Comparison of ENCODE assay signal across 9 cellular contexts in the genomic region with DNA sequence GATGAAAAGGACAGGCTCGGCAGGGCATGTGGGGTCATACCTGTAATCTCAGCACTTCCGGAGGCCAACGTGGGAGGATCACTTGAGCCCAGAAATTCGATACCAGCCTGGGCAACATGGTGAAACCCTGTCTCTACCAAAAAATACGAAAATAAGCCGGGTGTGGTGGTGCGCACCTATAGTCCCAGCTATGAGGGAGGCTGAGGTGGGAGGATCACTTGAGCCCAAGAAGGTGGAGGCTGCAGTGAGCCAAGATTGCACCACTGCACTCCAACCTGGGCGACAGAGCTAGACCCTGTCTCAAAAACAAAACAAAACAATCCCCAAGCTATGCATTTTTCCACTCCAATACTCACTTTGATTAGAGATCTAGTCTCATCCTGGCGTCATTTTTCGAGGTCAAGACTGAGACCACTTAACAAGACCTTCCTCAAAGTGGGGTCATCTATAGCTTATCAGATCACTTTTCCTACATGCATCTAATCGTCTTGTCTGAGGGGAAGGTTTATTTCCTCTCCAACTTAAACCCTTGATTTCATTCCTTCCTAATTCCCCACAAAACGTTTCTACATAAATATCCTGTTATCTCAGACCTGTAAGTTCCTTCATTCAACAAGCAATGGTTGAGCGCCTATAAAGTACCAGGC. TPM values are rescaled to one million over a fixed set of nuclear protein-coding genes. Genes with fewer than 3 reads are reported as not detected.
DNase-seq lines count a peak whose midpoint lies in the region; ATAC-seq and TF ChIP-seq lines count a peak whose summit lies in the region.
"Had no signal": no experiment of that assay in that cellular context is flagged by ENCODE, and none has a peak within 500 bp of the region (broad histone marks: within the 10 kb centered on the region; RNA-seq: fewer than 3 reads in every experiment).

No MANE protein-coding gene starts in this region.

- H4K20me1 ChIP-seq in DND-41 (ENCODE audit: insufficient read depth, low read length): no peaks in the 10 kb centered on the region

- intact Hi-C loops in esophagus squamous epithelium (cut with DNase I): no loop called here

- H3K36me3 ChIP-seq in DND-41 (ENCODE audit: insufficient read depth, low read length) (no peaks in the 10 kb centered on the region), Peyer's patch (no peaks in the 10 kb centered on the region), esophagus squamous epithelium (peaks cover 0 to 9% (median 0%) of the 10 kb centered on the region in 3 donors)

- no peaks in the 10 kb centered on the region for H3K9me3 ChIP-seq in DND-41 (ENCODE audit: insufficient read depth, low read length, severe bottlenecking)
- no peaks in the 10 kb centered on the region for H3K9me3 ChIP-seq in Peyer's patch
- no peaks in the 10 kb centered on the region for H3K9me3 ChIP-seq in esophagus squamous epithelium

- DNase-seq in DND-41: no peak
- DNase-seq in Peyer's patch: no peak
- no peak for DNase-seq in esophagus squamous epithelium (lab: John Stamatoyannopoulos, UW)
- DNase-seq in progenitor cell of endocrine pancreas (ENCODE audit: low spot score, unreplicated experiment): no peak
- no peak for DNase-seq in 8988T
- no peak for DNase-seq in activated CD4-positive, CD25-positive, alpha-beta regulatory T cell treated with anti-CD3 and anti-CD28 coated beads, Interleukin-2, amount 50 U/mL, for 72 hours
- no peak for DNase-seq in GM03348 (ENCODE audit: low spot score)

- H3K27ac ChIP-seq in DND-41 (ENCODE audit: low read length) (peak overlapping the region; percentile 60), Peyer's patch (peak overlapping the region in 3 of 4 donors; percentile 77 to 92 (median 84)), esophagus squamous epithelium (peak overlapping the region in 3 of 4 donors; percentile 86 to 92 (median 92))

- H3K4me2 ChIP-seq in DND-41 (ENCODE audit: insufficient read depth, low read length): peak overlapping the region; percentile 84

- H3K4me1 ChIP-seq in DND-41 (ENCODE audit: insufficient read depth, low read length) (peaks cover 24% of the 10 kb centered on the region), Peyer's patch (peaks cover 0 to 8% (median 0%) of the 10 kb centered on the region in 4 donors), esophagus squamous epithelium (peaks cover 3 to 19% (median 8%) of the 10 kb centered on the region in 3 donors)

- TF ChIP-seq CTCF in DND-41 (IDR thresholded peaks at IDR 0.05; ENCODE audit: borderline replicate concordance, extremely low read depth, low read length, poor library complexity, severe bottlenecking) (no peak), Peyer's patch (IDR thresholded peaks at IDR 0.05) (no peak), esophagus squamous epithelium (IDR thresholded peaks at IDR 0.05) (no peak), progenitor cell of endocrine pancreas (IDR thresholded peaks at IDR 0.05; ENCODE audit: unreplicated experiment) (no peak)

- H3K27ac Mint-ChIP-seq in progenitor cell of endocrine pancreas: peak overlapping the region; percentile 77

- TF ChIP-seq POLR2A in Peyer's patch (IDR thresholded peaks at IDR 0.05): no peak
- TF ChIP-seq POLR2A in esophagus squamous epithelium (IDR thresholded peaks at IDR 0.05): no peak

- peak overlapping the region; percentile 81; the same call in 1 of the 2 replicates for H2AFZ ChIP-seq in DND-41 (ENCODE audit: low read depth, low read length)

- H3K9ac ChIP-seq in DND-41 (ENCODE audit: low read depth, low read length): peak overlapping the region; percentile 77

- ATAC-seq in DND-41 (ENCODE audit: insufficient read depth, low read depth) (no peak), HG02840 (IDR thresholded peaks at IDR 0.05; ENCODE audit: low FRiP score, unreplicated experiment) (no peak)

- peaks cover 7% of the 10 kb centered on the region for H3K9me3 Mint-ChIP-seq in progenitor cell of endocrine pancreas (ENCODE audit: low read depth)

- peaks cover 6% of the 10 kb centered on the region for H3K4me1 Mint-ChIP-seq in progenitor cell of endocrine pancreas (ENCODE audit: low read depth)

- no peaks in the 10 kb centered on the region for H3K27me3 Mint-ChIP-seq in progenitor cell of endocrine pancreas

- peaks cover 4% of the 10 kb centered on the region for H3K36me3 Mint-ChIP-seq in progenitor cell of endocrine pancreas (ENCODE audit: insufficient read depth)

- H3K4me3 Mint-ChIP-seq in progenitor cell of endocrine pancreas (ENCODE audit: low read depth): peak overlapping the region; percentile 87

- H3K79me2 ChIP-seq in DND-41 (ENCODE audit: insufficient read depth, low read length): peaks cover 23% of the 10 kb centered on the region

- H3K27me3 ChIP-seq in DND-41 (ENCODE audit: insufficient read depth, low read length, poor library complexity) (no peaks in the 10 kb centered on the region), Peyer's patch (no peaks in the 10 kb centered on the region), esophagus squamous epithelium (no peaks in the 10 kb centered on the region)

- 47 to 60% methylated on average over 12 to 13 of the region's 13 CpGs for WGBS in esophagus squamous epithelium, 2 donors

- H3K4me3 ChIP-seq in DND-41 (ENCODE audit: low read depth in 1 of 2, low read length in 2 of 2): peak overlapping the region; percentile 67 to 98
- peak overlapping the region; percentile 57 to 87 (median 65) for H3K4me3 ChIP-seq in Peyer's patch
- peak overlapping the region; percentile 65 to 85 (median 76) for H3K4me3 ChIP-seq in esophagus squamous epithelium

RNA-seq across cellular contexts. Expression of a gene that starts 1.3 kb away (rescaled TPM):
- total RNA-seq in Peyer's patch (10 to 100 TPM in 2 of 4 donors, 1 to 10 TPM in 2; 4.1 to 10.5 (median 7.7) TPM), esophagus squamous epithelium (1 to 10 TPM; 2.2 to 5.0 (median 2.6) TPM), progenitor cell of endocrine pancreas (8.3 and 9.1 TPM in 2 replicates)

RNA-seq across cellular contexts. Expression of a gene that starts 46.6 kb away (rescaled TPM):
- not detected for total RNA-seq in Peyer's patch
- not detected for total RNA-seq in esophagus squamous epithelium
- total RNA-seq in progenitor cell of endocrine pancreas: not detected in 2 replicates
- total RNA-seq: RPMI7951 had no signal
